ENCODE assay signal across 10 cellular contexts in the genomic region with DNA sequence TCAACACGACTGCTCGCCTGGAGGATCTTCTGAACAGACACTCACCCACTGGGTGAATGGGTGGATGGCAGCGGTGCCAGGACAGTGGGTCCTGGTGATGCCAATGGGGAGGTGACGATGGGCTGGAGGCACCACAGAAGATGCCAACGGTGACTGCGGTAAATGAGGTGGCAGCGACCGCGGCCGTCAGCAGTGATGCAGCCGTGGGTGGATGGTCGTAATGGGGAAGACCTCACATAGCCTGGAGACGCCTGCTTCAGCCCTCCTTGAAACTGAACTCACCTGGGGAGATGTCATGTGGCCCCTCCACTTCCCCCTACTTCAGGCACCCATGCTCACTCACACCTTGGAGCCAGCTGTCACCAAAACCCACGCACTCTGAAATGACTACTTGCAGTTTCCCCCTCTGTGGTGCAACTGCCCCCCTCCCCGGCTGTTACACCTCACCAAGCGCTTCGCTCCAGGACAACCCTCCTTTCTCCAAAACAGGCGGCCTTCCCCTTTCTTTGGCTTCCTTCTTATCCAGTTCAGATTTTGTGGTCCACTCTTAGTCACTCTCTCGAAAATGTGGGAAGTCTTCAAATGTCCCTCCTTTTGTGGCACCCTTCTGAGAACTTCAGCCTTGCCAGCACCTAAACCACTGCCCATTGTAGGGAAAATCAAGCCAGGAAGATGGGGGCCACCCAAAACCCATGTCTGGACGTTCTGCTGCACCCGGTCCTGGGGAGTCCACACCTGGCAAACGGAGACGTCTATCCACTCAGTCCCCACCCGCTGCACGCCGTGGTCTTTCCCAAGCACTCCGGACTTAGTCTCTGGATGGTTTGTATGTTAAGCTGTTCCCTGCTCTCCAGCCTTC. TPM values are rescaled to one million over a fixed set of nuclear protein-coding genes. Genes with fewer than 3 reads are reported as not detected.
DNase-seq lines count a peak whose midpoint lies in the region; ATAC-seq and TF ChIP-seq lines count a peak whose summit lies in the region.
"Had no signal": no experiment of that assay in that cellular context is flagged by ENCODE, and none has a peak within 500 bp of the region (broad histone marks: within the 10 kb centered on the region; RNA-seq: fewer than 3 reads in every experiment).

No MANE protein-coding gene starts in this region.

- TF ChIP-seq POLR2A in erythroblast (IDR thresholded peaks at IDR 0.05; ENCODE audit: low read length), result no peak

- no peaks in the 10 kb centered on the region for H3K9me3 ChIP-seq in OCI-LY3 (ENCODE audit: insufficient read depth, low read length)
- H3K9me3 ChIP-seq: ovary had no signal

- no peaks in the 10 kb centered on the region for H3K36me3 ChIP-seq in OCI-LY3 (replicated peaks; ENCODE audit: low read depth, low read length)
- H3K36me3 ChIP-seq: ovary had no signal

- peak overlapping the region; percentile 64 for H3K4me2 ChIP-seq in OCI-LY3 (ENCODE audit: low read length)

- peaks cover 11% of the 10 kb centered on the region for H3K27me3 ChIP-seq in OCI-LY3 (ENCODE audit: low read depth, low read length)
- H3K27me3 ChIP-seq: ovary had no signal

- H3K79me2 ChIP-seq in OCI-LY3 (ENCODE audit: low read length), result no peaks in the 10 kb centered on the region

- H3K4me1 ChIP-seq in OCI-LY3 (ENCODE audit: low read length), result peaks cover 34% of the 10 kb centered on the region

- H3K27ac ChIP-seq in OCI-LY3 (ENCODE audit: low read length), result no peak overlapping the region
- H3K27ac ChIP-seq: ovary had no signal

- DNase-seq in stimulated activated CD4-positive, alpha-beta T cell treated with anti-CD3 and anti-CD28 coated beads, Interleukin-2, amount 100 ng/mL, for 24 hours, result peak; percentile 64 to 65
- no peak for DNase-seq in NCI-H82 (lab: John Stamatoyannopoulos, UW)
- no peak for DNase-seq in cardiac septum (ENCODE audit: low spot score)
- no peak for DNase-seq in erythroblast (lab: John Stamatoyannopoulos, UW)
- DNase-seq: T1000 had no signal

- ATAC-seq in GM19025 (IDR thresholded peaks at IDR 0.05; ENCODE audit: low read depth, unreplicated experiment) (peak; percentile 61), HG02571 (IDR thresholded peaks at IDR 0.05; ENCODE audit: unreplicated experiment) (peak; percentile 66)

- no peak overlapping the region for H3K9ac ChIP-seq in OCI-LY3 (ENCODE audit: low read length)

- no peaks in the 10 kb centered on the region for H4K20me1 ChIP-seq in OCI-LY3 (ENCODE audit: insufficient read depth, low read length)

- no peak for TF ChIP-seq CTCF in OCI-LY3 (IDR thresholded peaks at IDR 0.05; ENCODE audit: low read depth, low read length)

- intact Hi-C loops in cardiac septum (cut with DNase I), result no loop called here

- no peak overlapping the region; the same call in 1 of the 2 replicates for H2AFZ ChIP-seq in OCI-LY3 (ENCODE audit: low read depth, low read length)

- H3K4me3 ChIP-seq in OCI-LY3 (ENCODE audit: low read length), result peak overlapping the region; percentile 45; the same call in 1 of the 2 replicates
- H3K4me3 ChIP-seq: ovary had no signal

RNA-seq across cellular contexts. Expression of gene ABHD16B, which starts 10.4 kb away (rescaled TPM):
- total RNA-seq in cardiac septum, result not detected
- total RNA-seq: fibroblast of lung, ovary had no signal

RNA-seq across cellular contexts. Expression of gene TPD52L2, which starts 14.2 kb away (rescaled TPM):
- total RNA-seq in cardiac septum, result 72.0 TPM

RNA-seq across cellular contexts. Expression of gene ZBTB46, which starts 19.9 kb away (rescaled TPM):
- total RNA-seq in cardiac septum, result 17.4 TPM

RNA-seq across cellular contexts. Expression of gene DNAJC5, which starts 44.0 kb away (rescaled TPM):
- 36.1 TPM for total RNA-seq in cardiac septum

Comparison
In these comparisons a context has a peak if more than half of its experiments do, and no peak if none do; other contexts are left out.
1. DNase-seq: peak in stimulated activated CD4-positive, alpha-beta T cell treated with anti-CD3 and anti-CD28 coated beads, Interleukin-2, amount 100 ng/mL, for 24 hours (2 of 2); none in NCI-H82 (single experiment), cardiac septum (single experiment) and erythroblast (0 of 2).